In genomic region chr12:52175411-52176350, GRCh38 we compare ENCODE assay signal across 9 cellular contexts. TPM values are rescaled to one million over a fixed set of nuclear protein-coding genes. Genes with fewer than 3 reads are reported as not detected.
DNase-seq lines count a peak whose midpoint lies in the region; FAIRE-seq and TF ChIP-seq lines count a peak whose summit lies in the region.
"Had no signal": no experiment of that assay in that cellular context is flagged by ENCODE, and none has a peak within 500 bp of the region (broad histone marks: within the 10 kb centered on the region; RNA-seq: fewer than 3 reads in every experiment).

No MANE protein-coding gene starts in this region.

- H3K9ac ChIP-seq in Karpas-422 (ENCODE audit: low read length): no peak overlapping the region

- H3K4me1 ChIP-seq in Karpas-422 (ENCODE audit: low read length) (no peaks in the 10 kb centered on the region), SJSA1 (replicated peaks) (peaks cover 33% of the 10 kb centered on the region), PC-9 (replicated peaks; ENCODE audit: insufficient read depth) (no peaks in the 10 kb centered on the region)

- H3K79me2 ChIP-seq in Karpas-422 (ENCODE audit: low read length) (no peaks in the 10 kb centered on the region), PC-9 (ENCODE audit: low read depth) (no peaks in the 10 kb centered on the region)

- CTCF ChIA-PET in PC-9 (lab: Charles Lee): interaction anchor here (0.7 kb wide), 1 partner anchor 27 kb away, joined by 7 read pairs; no protein-coding TSS in a partner anchor

- peak; percentile 48 for DNase-seq in Karpas-422
- DNase-seq in SJSA1 (ENCODE audit: low read depth in 1 of 2, low spot score in 2 of 2): no peak
- DNase-seq in PC-9: no peak
- no peak for DNase-seq in Ammon's horn (ENCODE audit: low spot score)
- DNase-seq in RKO (ENCODE audit: low spot score): no peak
- no peak for DNase-seq in SKM-1 (lab: John Stamatoyannopoulos, UW; ENCODE audit: unreplicated experiment)

- H3K4me2 ChIP-seq in Karpas-422 (ENCODE audit: low read depth, low read length, poor library complexity, severe bottlenecking): no peak overlapping the region
- H3K4me2 ChIP-seq in PC-9: no peak overlapping the region

- H4K20me1 ChIP-seq in Karpas-422 (ENCODE audit: insufficient read depth, low read depth, low read length): no peaks in the 10 kb centered on the region; the same call in 1 of the 2 replicates
- no peaks in the 10 kb centered on the region for H4K20me1 ChIP-seq in PC-9 (ENCODE audit: insufficient read depth)

- H3K27me3 ChIP-seq in Karpas-422 (ENCODE audit: low read length): no peaks in the 10 kb centered on the region
- no peaks in the 10 kb centered on the region for H3K27me3 ChIP-seq in SJSA1 (replicated peaks)
- H3K27me3 ChIP-seq in PC-9 (ENCODE audit: insufficient read depth, low read depth): no peaks in the 10 kb centered on the region

- no peaks in the 10 kb centered on the region for H3K9me2 ChIP-seq in Karpas-422 (replicated peaks; ENCODE audit: insufficient read depth, low read length)
- H3K9me2 ChIP-seq in PC-9 (ENCODE audit: insufficient read depth): no peaks in the 10 kb centered on the region

- POLR2A ChIA-PET in PC-9 (lab: Charles Lee; ENCODE audit: unreplicated experiment): interaction anchor here (0.5 to 1.2 kb wide), 5 partner anchors 10 to 55 kb away, joined by 3 to 8 read pairs (median 4); partner anchors contain the start of gene KRT80

- H3K9me3 ChIP-seq in Karpas-422 (ENCODE audit: low read length): no peaks in the 10 kb centered on the region
- no peaks in the 10 kb centered on the region for H3K9me3 ChIP-seq in SJSA1 (replicated peaks)
- no peaks in the 10 kb centered on the region for H3K9me3 ChIP-seq in PC-9 (ENCODE audit: insufficient read depth, low read depth)

- no TSS peak for BruUV-seq in PC-9 (replicated peaks; lab: Mats Ljungman, UMichigan)

- H3K4me3 ChIP-seq in Karpas-422 (ENCODE audit: low read length): no peak overlapping the region
- H3K4me3 ChIP-seq in SJSA1: no peak overlapping the region
- no peak overlapping the region for H3K4me3 ChIP-seq in PC-9

- intact Hi-C loops in PC-9 (cut with micrococcal nuclease; ENCODE audit: unreplicated experiment): loop anchor here (1.0 kb wide), 1 partner anchor 11 kb away; no protein-coding TSS in a partner anchor

- peak; percentile 30 for FAIRE-seq in islet of Langerhans (lab: Jason Lieb, UNC)

- H2AFZ ChIP-seq in Karpas-422 (ENCODE audit: low read length) (no peak overlapping the region), PC-9 (no peak overlapping the region)

- peaks cover 36% of the 10 kb centered on the region; the same call in 1 of the 2 replicates for H3F3A ChIP-seq in PC-9 (ENCODE audit: insufficient read depth, low read depth)

- TF ChIP-seq CTCF in 22Rv1 (IDR thresholded peaks at IDR 0.05): 0 out of 2 replicates have a peak, but pooled peaks have one; percentile 7
- TF ChIP-seq CTCF in PC-9 (conservative IDR thresholded peaks at IDR 0.05): no peak

- no peak overlapping the region for H3K27ac ChIP-seq in 22Rv1
- H3K27ac ChIP-seq in Karpas-422 (ENCODE audit: low read length): no peak overlapping the region
- peak overlapping the region; percentile 61 for H3K27ac ChIP-seq in SJSA1
- no peak overlapping the region for H3K27ac ChIP-seq in PC-9

- H3K36me3 ChIP-seq in Karpas-422 (ENCODE audit: insufficient read depth, low read length) (no peaks in the 10 kb centered on the region), SJSA1 (peaks cover 30% of the 10 kb centered on the region), PC-9 (ENCODE audit: low read depth) (peaks cover 8% of the 10 kb centered on the region; the same call in 1 of the 2 replicates)

RNA-seq across cellular contexts. Expression of gene KRT80, which starts 16.1 kb away (rescaled TPM):
- not detected in 2 replicates for total RNA-seq in Karpas-422 (2014; rRNA removed; shearing (Covaris generic); ENCODE audit: low replicate concordance)
- 1.5 and 4.0 TPM in 2 replicates for total RNA-seq in SJSA1 (2014; rRNA removed; shearing (Covaris generic))
- total RNA-seq in PC-9 (2021): 84.1 and 94.9 TPM in 2 replicates
- total RNA-seq: T-helper 1 cell treated with Interleukin-12 subunit alpha and Interleukin-12 subunit beta and Interleukin-4 antibody, amounts not matched to agents 30 ng/mL and 1 ng/mL, for 36 hours had no signal

RNA-seq across cellular contexts. Expression of gene KRT7, which starts 57.4 kb away (rescaled TPM):
- total RNA-seq in Karpas-422 (2014; rRNA removed; shearing (Covaris generic); ENCODE audit: low replicate concordance): not detected in 2 replicates
- 2.1 and 16.1 TPM in 2 replicates for total RNA-seq in SJSA1 (2014; rRNA removed; shearing (Covaris generic))
- 3,783 and 4,555 TPM in 2 replicates for total RNA-seq in PC-9 (2021)

Comparison
In these comparisons a context has a peak if more than half of its experiments do, and no peak if none do; other contexts are left out.
1. RNA of gene KRT80, which starts 16.1 kb away (total RNA-seq): 84.1 to 94.9 TPM in PC-9; 1.5 to 4.0 TPM in SJSA1 and not detected in Karpas-422; every median in the first group is over 10 times any median in the second.
2. RNA of gene KRT7, which starts 57.4 kb away (total RNA-seq): 3,783 to 4,555 TPM in PC-9; 2.1 to 16.1 TPM in SJSA1 and not detected in Karpas-422; every median in the first group is over 100 times any median in the second.